In genomic region chr10:126598009-126598408, GRCh38 we compare ENCODE assay signal across 9 cellular contexts.
A peak's percentile ranks its signal among the peaks of the same experiment; 100 is the strongest.
DNase-seq lines count a peak whose midpoint lies in the region; ATAC-seq and TF ChIP-seq lines count a peak whose summit lies in the region.
"Had no signal": no experiment of that assay in that cellular context is flagged by ENCODE, and none has a peak within 500 bp of the region (broad histone marks: within the 10 kb centered on the region; RNA-seq: fewer than 3 reads in every experiment).

No MANE protein-coding gene starts in this region.

- DNase-seq in DMS153 (lab: John Stamatoyannopoulos, UW) (peak; percentile 6), NCI-H226 (peak; percentile 12), dorsolateral prefrontal cortex (peak in 7 of 10 donors; percentile 38 to 75 (median 59)), neural crest cell (ENCODE audit: low read depth, low spot score) (peak; percentile 25), GM19238 (ENCODE audit: insufficient read length, low spot score) (no peak)
- no peak for DNase-seq in activated CD8-positive, alpha-beta memory T cell treated with anti-CD3 and anti-CD28 coated beads for 24 hours

- intact Hi-C loops in dorsolateral prefrontal cortex (cut with DNase I) = loop anchor here in 1 of 2 donors (5.0 kb wide), 1 partner anchor 36 kb away; no protein-coding TSS in a partner anchor

- no peaks in the 10 kb centered on the region for H3K27me3 Mint-ChIP-seq in neural crest cell (ENCODE audit: low read depth)

- peak overlapping the region in 50 of 59 donors; percentile 4 to 87 (median 61) for H3K27ac ChIP-seq in dorsolateral prefrontal cortex
- H3K27ac ChIP-seq: parathyroid adenoma had no signal

- TF ChIP-seq CTCF in dorsolateral prefrontal cortex (IDR thresholded peaks at IDR 0.05 in 54 of 56, conservative IDR thresholded peaks at IDR 0.05 in 2 of 56; ENCODE audit: low read depth in 1 of 56, partially characterized antibody in 56 of 56) (peak in 54 of 56 donors; percentile 26 to 78 (median 52)), neural crest cell (conservative IDR thresholded peaks at IDR 0.05) (peak; percentile 64)

- peaks cover 21% of the 10 kb centered on the region for H3K4me1 Mint-ChIP-seq in neural crest cell

- no peak overlapping the region for H3K27ac Mint-ChIP-seq in neural crest cell (ENCODE audit: unreplicated experiment)

- ATAC-seq in GM19397 (IDR thresholded peaks at IDR 0.05; ENCODE audit: unreplicated experiment) (peak; percentile 50), HG03095 (IDR thresholded peaks at IDR 0.05; ENCODE audit: unreplicated experiment) (no peak)

- no peaks in the 10 kb centered on the region for H3K27me3 ChIP-seq in dorsolateral prefrontal cortex

- no peaks in the 10 kb centered on the region for H3K36me3 Mint-ChIP-seq in neural crest cell (ENCODE audit: low read depth)

- no peak overlapping the region for H3K4me3 Mint-ChIP-seq in neural crest cell

- H3K4me3 ChIP-seq in dorsolateral prefrontal cortex = no peak overlapping the region

- H3K9me3 Mint-ChIP-seq in neural crest cell = no peaks in the 10 kb centered on the region

Comparison
In these comparisons a context has a peak if more than half of its experiments do, and no peak if none do; other contexts are left out.
1. DNase-seq: peak in DMS153 (single experiment), NCI-H226 (single experiment), dorsolateral prefrontal cortex (7 of 10) and neural crest cell (single experiment); none in GM19238 (single experiment) and activated CD8-positive, alpha-beta memory T cell treated with anti-CD3 and anti-CD28 coated beads for 24 hours (single experiment).